9 cellular contexts compared by ENCODE assay signal in the genomic region with DNA sequence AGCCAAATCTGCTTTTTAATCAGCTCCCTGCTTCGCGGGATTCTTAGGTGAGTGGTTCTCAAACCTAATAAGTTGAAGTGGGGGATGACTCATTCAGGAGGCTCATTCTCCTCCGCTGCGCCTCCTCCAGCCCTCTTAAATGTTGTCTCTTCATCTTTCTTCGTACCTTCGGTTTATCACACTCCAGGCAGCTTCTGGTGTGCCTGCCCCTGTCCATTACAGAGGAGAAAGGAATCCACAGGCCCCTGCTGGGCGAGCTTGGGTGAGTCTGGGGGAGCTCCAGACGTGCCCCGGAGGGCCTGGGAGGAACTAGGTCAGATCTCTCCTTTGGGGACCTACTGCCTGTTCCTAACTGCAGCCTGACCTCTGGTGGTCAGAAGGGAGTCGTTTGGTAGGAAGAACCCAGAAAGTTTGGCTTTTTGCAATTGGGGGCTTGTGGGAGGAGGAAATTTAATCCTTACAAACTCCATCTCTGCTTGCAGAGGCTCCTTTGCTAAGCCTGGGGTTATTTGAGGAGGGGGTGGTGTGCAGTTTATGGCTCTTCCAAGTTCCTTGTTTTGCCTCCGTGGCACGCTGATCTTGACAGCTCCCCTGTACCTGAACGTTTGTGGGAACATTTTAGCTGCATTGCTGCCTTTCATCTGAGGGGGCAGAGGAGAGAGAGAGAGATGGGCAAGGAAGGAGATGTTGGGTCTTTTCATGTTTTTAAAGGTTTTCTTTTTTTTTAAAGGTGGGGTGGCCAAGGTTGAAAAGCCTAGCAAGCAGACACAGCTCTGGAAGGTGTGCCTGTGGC.
A peak's percentile ranks its signal among the peaks of the same experiment; 100 is the strongest.
DNase-seq lines count a peak whose midpoint lies in the region; ATAC-seq and TF ChIP-seq lines count a peak whose summit lies in the region.
"Had no signal": no experiment of that assay in that cellular context is flagged by ENCODE, and none has a peak within 500 bp of the region (broad histone marks: within the 10 kb centered on the region; RNA-seq: fewer than 3 reads in every experiment).

No MANE protein-coding gene starts in this region.

- no peak overlapping the region for H3K9ac ChIP-seq in mesendoderm (ENCODE audit: low read length)

- no peak overlapping the region for H3K4ac ChIP-seq in mesendoderm (ENCODE audit: low read depth, low read length)

- no peak overlapping the region for H3K18ac ChIP-seq in mesendoderm (ENCODE audit: low read length)

- H3K23ac ChIP-seq in mesendoderm (ENCODE audit: low read length), result no peak overlapping the region

- H3K9me3 Mint-ChIP-seq in activated CD4-positive, alpha-beta T cell treated with anti-CD3 and anti-CD28 coated beads, Interleukin-2, amount 10 ng/mL, durations not matched to agents 24 days and 14 days, result no peaks in the 10 kb centered on the region

- H3K4me1 Mint-ChIP-seq in activated CD4-positive, alpha-beta T cell treated with anti-CD3 and anti-CD28 coated beads, Interleukin-2, amount 10 ng/mL, durations not matched to agents 24 days and 14 days, result peaks cover 10% of the 10 kb centered on the region

- H3K27me3 Mint-ChIP-seq in activated CD4-positive, alpha-beta T cell treated with anti-CD3 and anti-CD28 coated beads, Interleukin-2, amount 10 ng/mL, durations not matched to agents 24 days and 14 days, result peaks cover 15% of the 10 kb centered on the region

- peak overlapping the region; percentile 54 for H3K56ac ChIP-seq in mesendoderm (ENCODE audit: low read length)

- no peaks in the 10 kb centered on the region for H3K79me2 ChIP-seq in mesendoderm (ENCODE audit: control insufficient read depth, insufficient read depth, low read length)

- H3K27ac ChIP-seq in mesendoderm (ENCODE audit: low read depth, low read length), result no peak overlapping the region
- H3K27ac ChIP-seq in upper lobe of right lung, result no peak overlapping the region
- H3K27ac ChIP-seq: skin epidermis had no signal

- H3K27me3 ChIP-seq in mesendoderm (ENCODE audit: insufficient read depth, low read length, poor library complexity) (no peaks in the 10 kb centered on the region), upper lobe of right lung (no peaks in the 10 kb centered on the region)

- no peak overlapping the region for H2BK15ac ChIP-seq in mesendoderm (replicated peaks; ENCODE audit: low read depth)

- H3K4me2 ChIP-seq in mesendoderm (ENCODE audit: low read length), result peak overlapping the region; percentile 11

- no CpG with 5 or more reads among the region's 13 CpGs for WGBS in mesendoderm (ENCODE audit: extremely low coverage, insufficient coverage, low lambda C conversion rate)

- TF ChIP-seq CTCF in epithelial cell of proximal tubule (conservative IDR thresholded peaks at IDR 0.05; ENCODE audit: low read depth, low read length) (peak; percentile 84), upper lobe of right lung (IDR thresholded peaks at IDR 0.05) (peak; percentile 45)

- H3K4me1 ChIP-seq in mesendoderm (ENCODE audit: control insufficient read depth, low read depth, low read length) (no peaks in the 10 kb centered on the region), upper lobe of right lung (no peaks in the 10 kb centered on the region)

- H3K9me3 ChIP-seq in upper lobe of right lung, result no peaks in the 10 kb centered on the region

- H3K4me3 ChIP-seq in epithelial cell of proximal tubule (ENCODE audit: low read depth, low read length) (no peak overlapping the region), mesendoderm (ENCODE audit: low read length) (no peak overlapping the region), upper lobe of right lung (no peak overlapping the region)
- H3K4me3 ChIP-seq: skin epidermis had no signal

- peak overlapping the region; percentile 59 for H3K27ac Mint-ChIP-seq in activated CD4-positive, alpha-beta T cell treated with anti-CD3 and anti-CD28 coated beads, Interleukin-2, amount 10 ng/mL, durations not matched to agents 24 days and 14 days

- peak; percentile 64 for ATAC-seq in upper lobe of right lung

- H3K36me3 ChIP-seq in mesendoderm (ENCODE audit: control insufficient read depth, insufficient read depth, low read length), result no peaks in the 10 kb centered on the region
- no peaks in the 10 kb centered on the region for H3K36me3 ChIP-seq in upper lobe of right lung

- no peak overlapping the region for H2BK5ac ChIP-seq in mesendoderm (ENCODE audit: low read length)

- no peak overlapping the region for H4K5ac ChIP-seq in mesendoderm (ENCODE audit: low read length)

- H3K36me3 Mint-ChIP-seq in activated CD4-positive, alpha-beta T cell treated with anti-CD3 and anti-CD28 coated beads, Interleukin-2, amount 10 ng/mL, durations not matched to agents 24 days and 14 days (ENCODE audit: low read depth), result no peaks in the 10 kb centered on the region

- no peak overlapping the region for H2AK5ac ChIP-seq in mesendoderm (ENCODE audit: low read length)

- no peaks in the 10 kb centered on the region for H3K79me1 ChIP-seq in mesendoderm (ENCODE audit: low read length)

- intact Hi-C loops in activated CD4-positive, alpha-beta T cell treated with anti-CD3 and anti-CD28 coated beads, Interleukin-2, amount 10 ng/mL, durations not matched to agents 24 days and 14 days (cut with micrococcal nuclease), result loop anchor here (1.0 to 5.0 kb wide), 2 partner anchors 34 to 493 kb away; no protein-coding TSS in a partner anchor
- intact Hi-C loops in upper lobe of right lung (cut with DNase I), result loop anchor here (5.0 kb wide), 1 partner anchor 494 kb away; no protein-coding TSS in a partner anchor

- DNase-seq in C1 segment of cervical spinal cord (lab: John Stamatoyannopoulos, UW) (peak in 10 of 14 donors; percentile 2 to 30 (median 12)), GM19238 (ENCODE audit: insufficient read length, low spot score) (peak; percentile 38), NCI-H2081 (lab: John Stamatoyannopoulos, UW) (peak; percentile 49 to 64), epithelial cell of proximal tubule (ENCODE audit: low read depth) (no peak), mesendoderm (peak; percentile 94), upper lobe of right lung (no peak), NCI-H774 (lab: John Stamatoyannopoulos, UW) (no peak)
- peak; percentile 75 for DNase-seq in activated CD4-positive, alpha-beta T cell treated with anti-CD3 and anti-CD28 coated beads, Interleukin-2, amount 10 ng/mL, durations not matched to agents 24 days and 14 days

- H4K8ac ChIP-seq in mesendoderm (ENCODE audit: low read depth, low read length), result no peak overlapping the region

- H2BK120ac ChIP-seq in mesendoderm (ENCODE audit: low read depth, low read length), result no peak overlapping the region

- H3K4me3 Mint-ChIP-seq in activated CD4-positive, alpha-beta T cell treated with anti-CD3 and anti-CD28 coated beads, Interleukin-2, amount 10 ng/mL, durations not matched to agents 24 days and 14 days, result no peak overlapping the region

Comparison
In these comparisons a context has a peak if more than half of its experiments do, and no peak if none do; other contexts are left out.
1. DNase-seq: peak in C1 segment of cervical spinal cord (10 of 14), GM19238 (single experiment), NCI-H2081 (2 of 2), activated CD4-positive, alpha-beta T cell treated with anti-CD3 and anti-CD28 coated beads, Interleukin-2, amount 10 ng/mL, durations not matched to agents 24 days and 14 days (single experiment) and mesendoderm (single experiment); none in epithelial cell of proximal tubule (single experiment), upper lobe of right lung (single experiment) and NCI-H774 (single experiment).